In genomic region chr7:116211006-116211912, GRCh38 we compare ENCODE assay signal across 8 cellular contexts. TPM values are rescaled to one million over a fixed set of nuclear protein-coding genes. Genes with fewer than 3 reads are reported as not detected.
DNase-seq lines count a peak whose midpoint lies in the region; ATAC-seq and TF ChIP-seq lines count a peak whose summit lies in the region.

No MANE protein-coding gene starts in this region.

- no peaks in the 10 kb centered on the region for H3K9me3 ChIP-seq in CD4-positive, CD25-positive, alpha-beta regulatory T cell (ENCODE audit: control insufficient read depth in 2 of 2, low read length in 2 of 2)
- H3K9me3 ChIP-seq in PC-9 (ENCODE audit: insufficient read depth, low read depth) (no peaks in the 10 kb centered on the region; the same call in 1 of the 2 replicates), neural progenitor cell (ENCODE audit: low read depth) (no peaks in the 10 kb centered on the region), testis (no peaks in the 10 kb centered on the region)

- H3K4me2 ChIP-seq in PC-9 (peak overlapping the region; percentile 79), neural progenitor cell (peak overlapping the region; percentile 84)

- CTCF ChIA-PET in PC-9 (lab: Charles Lee), result interaction anchor here (0.6 to 0.7 kb wide), 2 partner anchors 47 to 65 kb away, joined by 3 to 5 read pairs; no protein-coding TSS in a partner anchor

- no peaks in the 10 kb centered on the region for H3K27me3 ChIP-seq in CD4-positive, CD25-positive, alpha-beta regulatory T cell (ENCODE audit: control insufficient read depth, insufficient read depth, low read length)
- H3K27me3 ChIP-seq in PC-9 (ENCODE audit: insufficient read depth, low read depth) (no peaks in the 10 kb centered on the region), neural progenitor cell (peaks cover 49% of the 10 kb centered on the region), testis (no peaks in the 10 kb centered on the region)

- H3F3A ChIP-seq in PC-9 (ENCODE audit: insufficient read depth, low read depth), result peaks cover 32% of the 10 kb centered on the region
- H3F3A ChIP-seq in neural progenitor cell (ENCODE audit: low read depth), result peaks cover 25% of the 10 kb centered on the region

- WGBS in testis, 2 donors, result 9% methylated on average over 21 to 27 of the region's 27 CpGs

- H3K79me2 ChIP-seq in PC-9 (ENCODE audit: low read depth) (peaks cover 55% of the 10 kb centered on the region), neural progenitor cell (ENCODE audit: low read depth) (no peaks in the 10 kb centered on the region)

- H3K27ac ChIP-seq in CD4-positive, CD25-positive, alpha-beta regulatory T cell (ENCODE audit: insufficient read depth, low read length, poor library complexity, severe bottlenecking), result peak overlapping the region; percentile 89
- H3K27ac ChIP-seq in PC-9, result peak overlapping the region; percentile 99
- H3K27ac ChIP-seq in neural progenitor cell, result no peak overlapping the region
- peak overlapping the region; percentile 81 to 84 for H3K27ac ChIP-seq in testis

- peaks cover 58% of the 10 kb centered on the region for H3K4me1 ChIP-seq in CD4-positive, CD25-positive, alpha-beta regulatory T cell (ENCODE audit: control insufficient read depth, insufficient read depth, low read length, poor library complexity, severe bottlenecking)
- H3K4me1 ChIP-seq in PC-9 (replicated peaks; ENCODE audit: insufficient read depth), result peaks cover 46% of the 10 kb centered on the region
- peaks cover 6% of the 10 kb centered on the region for H3K4me1 ChIP-seq in neural progenitor cell
- H3K4me1 ChIP-seq in testis, result peaks cover 26% of the 10 kb centered on the region

- no peaks in the 10 kb centered on the region for H3K9me2 ChIP-seq in PC-9 (ENCODE audit: insufficient read depth)

- intact Hi-C loops in PC-9 (cut with micrococcal nuclease; ENCODE audit: unreplicated experiment), result loop anchor here (1.0 to 2.0 kb wide), 3 partner anchors 22 to 921 kb away; no protein-coding TSS in a partner anchor
- intact Hi-C loops in testis (cut with DNase I; ENCODE audit: low total_unique reads), result no loop called here

- H3K27ac Mint-ChIP-seq in CD4-positive, CD25-positive, alpha-beta regulatory T cell, result peak overlapping the region; percentile 91 to 98 (median 97)
- H3K27ac Mint-ChIP-seq in neural progenitor cell, result peak overlapping the region; percentile 22

- peak overlapping the region; percentile 94 for H3K4me3 ChIP-seq in CD4-positive, CD25-positive, alpha-beta regulatory T cell (ENCODE audit: low read depth, low read length)
- H3K4me3 ChIP-seq in PC-9, result peak overlapping the region; percentile 87
- peak overlapping the region; percentile 80 for H3K4me3 ChIP-seq in fibroblast of pulmonary artery (replicated peaks; ENCODE audit: low read depth, low read length)
- H3K4me3 ChIP-seq in neural progenitor cell, result peak overlapping the region; percentile 73
- peak overlapping the region; percentile 59 to 72 for H3K4me3 ChIP-seq in testis

- peak overlapping the region; percentile 56 for H2AFZ ChIP-seq in PC-9
- peak overlapping the region; percentile 99 for H2AFZ ChIP-seq in neural progenitor cell (replicated peaks)

- peak overlapping the region; percentile 98 to 100 (median 98) for H3K4me3 Mint-ChIP-seq in CD4-positive, CD25-positive, alpha-beta regulatory T cell
- H3K4me3 Mint-ChIP-seq in activated T-cell treated with anti-CD3 and anti-CD28 coated beads, Interleukin-2, amount 50 U/mL, for 4 hours, result peak overlapping the region; percentile 93
- H3K4me3 Mint-ChIP-seq in neural progenitor cell, result peak overlapping the region; percentile 93

- peak; percentile 63 to 93 (median 79) for DNase-seq in CD4-positive, CD25-positive, alpha-beta regulatory T cell
- DNase-seq in PC-9 (peak; percentile 92 to 93), fibroblast of pulmonary artery (ENCODE audit: low read depth) (peak; percentile 91), neural progenitor cell (ENCODE audit: low spot score) (peak; percentile 54), testis (peak; percentile 84)
- peak; percentile 68 for DNase-seq in activated T-cell treated with anti-CD3 and anti-CD28 coated beads, Interleukin-2, amount 50 U/mL, for 4 hours

- no peak overlapping the region for H3K9ac ChIP-seq in neural progenitor cell

- TF ChIP-seq CTCF in PC-9 (conservative IDR thresholded peaks at IDR 0.05), result no peak
- TF ChIP-seq CTCF in fibroblast of pulmonary artery (IDR thresholded peaks at IDR 0.05; ENCODE audit: low read length, missing control alignments), result no peak
- TF ChIP-seq CTCF in neural progenitor cell (IDR thresholded peaks at IDR 0.05), result no peak
- TF ChIP-seq CTCF in testis (IDR thresholded peaks at IDR 0.05), result no peak

- POLR2A ChIA-PET in PC-9 (lab: Charles Lee; ENCODE audit: unreplicated experiment), result interaction anchor here (0.5 to 1.7 kb wide), 19 partner anchors 17 to 1443 kb away, joined by 3 to 13 read pairs (median 4); partner anchors contain the start of gene CAV2

- TSS peak; percentile 99 for BruUV-seq in PC-9 (replicated peaks; lab: Mats Ljungman, UMichigan)

- peaks cover 42 to 62% (median 53%) of the 10 kb centered on the region in 4 donors for H3K4me1 Mint-ChIP-seq in CD4-positive, CD25-positive, alpha-beta regulatory T cell
- peaks cover 58% of the 10 kb centered on the region for H3K4me1 Mint-ChIP-seq in activated T-cell treated with anti-CD3 and anti-CD28 coated beads, Interleukin-2, amount 50 U/mL, for 4 hours (ENCODE audit: low read depth)
- peaks cover 14% of the 10 kb centered on the region for H3K4me1 Mint-ChIP-seq in neural progenitor cell

- no peak for TF ChIP-seq POLR2A in testis (IDR thresholded peaks at IDR 0.05)

- H3K36me3 ChIP-seq in CD4-positive, CD25-positive, alpha-beta regulatory T cell (ENCODE audit: control insufficient read depth, insufficient read depth, low read length), result no peaks in the 10 kb centered on the region
- H3K36me3 ChIP-seq in PC-9 (ENCODE audit: low read depth), result peaks cover 29% of the 10 kb centered on the region; the same call in 1 of the 2 replicates
- H3K36me3 ChIP-seq in neural progenitor cell, result no peaks in the 10 kb centered on the region
- H3K36me3 ChIP-seq in testis (ENCODE audit: low read depth, missing control alignments), result no peaks in the 10 kb centered on the region

- peak; percentile 86 to 87 for ATAC-seq in CD4-positive, CD25-positive, alpha-beta regulatory T cell (ENCODE audit: low read depth in 2 of 2)
- ATAC-seq in GM19372 (IDR thresholded peaks at IDR 0.05; ENCODE audit: low read depth, unreplicated experiment) (peak; percentile 61), HG03469 (IDR thresholded peaks at IDR 0.05; ENCODE audit: unreplicated experiment) (peak; percentile 53)
- ATAC-seq in activated T-cell treated with anti-CD3 and anti-CD28 coated beads, Interleukin-2, amount 50 U/mL, for 4 hours, result peak; percentile 74 to 78

- H4K20me1 ChIP-seq in PC-9 (ENCODE audit: insufficient read depth) (peaks cover 4% of the 10 kb centered on the region; the same call in 1 of the 2 replicates), neural progenitor cell (ENCODE audit: low read depth) (no peaks in the 10 kb centered on the region)

- H3K27me3 Mint-ChIP-seq in CD4-positive, CD25-positive, alpha-beta regulatory T cell, result peaks cover 5% of the 10 kb centered on the region
- H3K27me3 Mint-ChIP-seq in activated T-cell treated with anti-CD3 and anti-CD28 coated beads, Interleukin-2, amount 50 U/mL, for 4 hours (ENCODE audit: low read depth), result no peaks in the 10 kb centered on the region
- peaks cover 6% of the 10 kb centered on the region for H3K27me3 Mint-ChIP-seq in neural progenitor cell (ENCODE audit: insufficient read depth, low read depth)

- H3K36me3 Mint-ChIP-seq in CD4-positive, CD25-positive, alpha-beta regulatory T cell, result peaks cover 6% of the 10 kb centered on the region
- no peaks in the 10 kb centered on the region for H3K36me3 Mint-ChIP-seq in activated T-cell treated with anti-CD3 and anti-CD28 coated beads, Interleukin-2, amount 50 U/mL, for 4 hours (ENCODE audit: insufficient read depth)
- no peaks in the 10 kb centered on the region for H3K36me3 Mint-ChIP-seq in neural progenitor cell

- no peaks in the 10 kb centered on the region for H3K9me3 Mint-ChIP-seq in CD4-positive, CD25-positive, alpha-beta regulatory T cell
- peaks cover 14% of the 10 kb centered on the region for H3K9me3 Mint-ChIP-seq in activated T-cell treated with anti-CD3 and anti-CD28 coated beads, Interleukin-2, amount 50 U/mL, for 4 hours
- H3K9me3 Mint-ChIP-seq in neural progenitor cell, result no peaks in the 10 kb centered on the region

RNA-seq across cellular contexts. Expression of gene TES, which starts 0.9 kb away (rescaled TPM):
- total RNA-seq in CD4-positive, CD25-positive, alpha-beta regulatory T cell, result 91.6 TPM
- 100 to 1,000 TPM; 144 to 198 (median 191) TPM for polyA plus RNA-seq in CD4-positive, CD25-positive, alpha-beta regulatory T cell
- 210 and 306 TPM in 2 replicates for total RNA-seq in PC-9 (2021)
- total RNA-seq in activated T-cell treated with anti-CD3 and anti-CD28 coated beads, Interleukin-2, amount 50 U/mL, for 4 hours, result 10 to 100 TPM; 38.0 to 57.1 (median 53.4) TPM
- total RNA-seq in neural progenitor cell (ENCODE audit: low replicate concordance), result 5.9 and 10.6 TPM in 2 replicates
- total RNA-seq in testis, result 10 to 100 TPM; 40.4 to 71.0 TPM
- polyA plus RNA-seq in testis (ENCODE audit: insufficient read depth, low read depth, low replicate concordance), result 120 TPM
